Comparison of ENCODE assay signal across 1 cellular context in the genomic region with DNA sequence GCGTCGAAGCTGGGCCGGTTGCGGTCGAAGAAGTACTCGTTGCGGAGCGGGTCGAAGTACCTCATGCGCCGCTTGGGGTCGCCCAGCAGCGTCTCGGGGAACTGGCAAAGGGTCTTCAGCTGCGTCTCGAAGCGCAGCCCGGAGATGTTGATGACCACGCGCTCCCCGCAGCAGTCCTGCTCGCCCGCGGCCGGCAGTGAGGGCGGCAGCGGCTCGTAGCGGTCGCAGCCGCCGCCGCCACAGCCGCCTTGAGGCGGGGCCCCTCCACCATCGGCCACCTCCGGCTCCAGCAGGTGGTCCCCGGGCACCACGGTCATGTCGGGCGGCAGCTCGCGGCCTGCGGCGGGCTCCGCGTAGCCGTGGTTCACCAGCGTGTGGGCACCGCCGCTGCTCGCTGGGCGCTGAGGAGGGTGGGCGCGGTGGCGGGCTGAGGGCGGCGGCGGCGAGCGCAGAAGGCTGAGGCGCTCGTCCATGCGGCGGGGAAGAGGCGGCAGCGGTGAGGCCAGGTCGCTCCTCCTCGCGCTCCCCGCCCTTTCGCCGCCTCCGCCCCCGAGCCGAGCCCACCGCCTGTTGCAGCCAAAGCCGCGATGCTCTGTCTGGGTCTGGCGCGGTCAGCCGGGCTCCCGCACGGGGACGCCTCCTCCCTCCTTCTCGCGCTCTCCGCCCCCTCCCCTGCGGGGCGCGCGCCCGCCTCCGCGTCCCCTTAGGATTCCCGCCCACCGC.
A peak's percentile ranks its signal among the peaks of the same experiment; 100 is the strongest.
TF ChIP-seq lines count a peak whose summit lies in the region.

Gene KCNA3, minus strand, starts transcription at position 604 of the 723 bp plus-strand sequence. Its CDS starts 131 bp downstream, at position 473.

TF ChIP-seq in HEK293, 187 proteins besides CTCF, POLR2A, EP300 and RAD21 (continued from another document):
- no peak for TF ChIP-seq ZNF513 (tag by site-specific recombination; IDR thresholded peaks at IDR 0.05)
- peak; percentile 96 for TF ChIP-seq ZBTB8A (tag by site-specific recombination; IDR thresholded peaks at IDR 0.05)
- no peak for TF ChIP-seq ZNF664 (tag by site-specific recombination; IDR thresholded peaks at IDR 0.05)
- TF ChIP-seq ZNF561 (tag by site-specific recombination; IDR thresholded peaks at IDR 0.05; ENCODE audit: borderline replicate concordance), result 0 out of 2 replicates have a peak, but pooled peaks have one; percentile 46
- peak; percentile 84 for TF ChIP-seq SP3 (tag by site-specific recombination; IDR thresholded peaks at IDR 0.05)
- TF ChIP-seq PBX3 (CRISPR knock-in tag; IDR thresholded peaks at IDR 0.05), result peak; percentile 72; the same call in 1 of the 2 replicates
- no peak for TF ChIP-seq ZSCAN4 (tag by site-specific recombination; IDR thresholded peaks at IDR 0.05)
- TF ChIP-seq, protein P1, sequence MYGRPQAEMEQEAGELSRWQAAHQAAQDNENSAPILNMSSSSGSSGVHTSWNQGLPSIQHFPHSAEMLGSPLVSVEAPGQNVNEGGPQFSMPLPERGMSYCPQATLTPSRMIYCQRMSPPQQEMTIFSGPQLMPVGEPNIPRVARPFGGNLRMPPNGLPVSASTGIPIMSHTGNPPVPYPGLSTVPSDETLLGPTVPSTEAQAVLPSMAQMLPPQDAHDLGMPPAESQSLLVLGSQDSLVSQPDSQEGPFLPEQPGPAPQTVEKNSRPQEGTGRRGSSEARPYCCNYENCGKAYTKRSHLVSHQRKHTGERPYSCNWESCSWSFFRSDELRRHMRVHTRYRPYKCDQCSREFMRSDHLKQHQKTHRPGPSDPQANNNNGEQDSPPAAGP (tag by site-specific recombination; IDR thresholded peaks at IDR 0.05), result 0 out of 2 replicates have a peak, but pooled peaks have one; percentile 27
- TF ChIP-seq MZF1 (tag by site-specific recombination; IDR thresholded peaks at IDR 0.05; ENCODE audit: borderline replicate concordance), result no peak
- TF ChIP-seq ZNF132 (tag by site-specific recombination; IDR thresholded peaks at IDR 0.05; ENCODE audit: borderline replicate concordance), result no peak
- TF ChIP-seq ZNF239 (tag by site-specific recombination; IDR thresholded peaks at IDR 0.05), result no peak
- no peak for TF ChIP-seq ZNF843 (tag by site-specific recombination; IDR thresholded peaks at IDR 0.05)
- TF ChIP-seq ZNF529 (tag by site-specific recombination; IDR thresholded peaks at IDR 0.05; ENCODE audit: insufficient replicate concordance), result no peak
- TF ChIP-seq SCRT2 (tag by site-specific recombination; IDR thresholded peaks at IDR 0.05), result peak; percentile 97
- TF ChIP-seq ZNF10 (tag by site-specific recombination; IDR thresholded peaks at IDR 0.05), result no peak
- TF ChIP-seq ZNF654 (tag by site-specific recombination; IDR thresholded peaks at IDR 0.05; ENCODE audit: low read depth), result no peak
- TF ChIP-seq ZNF202 (tag by site-specific recombination; IDR thresholded peaks at IDR 0.05; ENCODE audit: borderline replicate concordance), result no peak
- TF ChIP-seq ZNF747 (tag by site-specific recombination; IDR thresholded peaks at IDR 0.05), result no peak
- TF ChIP-seq, protein P2, sequence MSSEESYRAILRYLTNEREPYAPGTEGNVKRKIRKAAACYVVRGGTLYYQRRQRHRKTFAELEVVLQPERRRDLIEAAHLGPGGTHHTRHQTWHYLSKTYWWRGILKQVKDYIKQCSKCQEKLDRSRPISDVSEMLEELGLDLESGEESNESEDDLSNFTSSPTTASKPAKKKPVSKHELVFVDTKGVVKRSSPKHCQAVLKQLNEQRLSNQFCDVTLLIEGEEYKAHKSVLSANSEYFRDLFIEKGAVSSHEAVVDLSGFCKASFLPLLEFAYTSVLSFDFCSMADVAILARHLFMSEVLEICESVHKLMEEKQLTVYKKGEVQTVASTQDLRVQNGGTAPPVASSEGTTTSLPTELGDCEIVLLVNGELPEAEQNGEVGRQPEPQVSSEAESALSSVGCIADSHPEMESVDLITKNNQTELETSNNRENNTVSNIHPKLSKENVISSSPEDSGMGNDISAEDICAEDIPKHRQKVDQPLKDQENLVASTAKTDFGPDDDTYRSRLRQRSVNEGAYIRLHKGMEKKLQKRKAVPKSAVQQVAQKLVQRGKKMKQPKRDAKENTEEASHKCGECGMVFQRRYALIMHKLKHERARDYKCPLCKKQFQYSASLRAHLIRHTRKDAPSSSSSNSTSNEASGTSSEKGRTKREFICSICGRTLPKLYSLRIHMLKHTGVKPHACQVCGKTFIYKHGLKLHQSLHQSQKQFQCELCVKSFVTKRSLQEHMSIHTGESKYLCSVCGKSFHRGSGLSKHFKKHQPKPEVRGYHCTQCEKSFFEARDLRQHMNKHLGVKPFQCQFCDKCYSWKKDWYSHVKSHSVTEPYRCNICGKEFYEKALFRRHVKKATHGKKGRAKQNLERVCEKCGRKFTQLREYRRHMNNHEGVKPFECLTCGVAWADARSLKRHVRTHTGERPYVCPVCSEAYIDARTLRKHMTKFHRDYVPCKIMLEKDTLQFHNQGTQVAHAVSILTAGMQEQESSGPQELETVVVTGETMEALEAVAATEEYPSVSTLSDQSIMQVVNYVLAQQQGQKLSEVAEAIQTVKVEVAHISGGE (tag by site-specific recombination; conservative IDR thresholded peaks at IDR 0.05; ENCODE audit: low read depth), result no peak
- TF ChIP-seq, protein P3, sequence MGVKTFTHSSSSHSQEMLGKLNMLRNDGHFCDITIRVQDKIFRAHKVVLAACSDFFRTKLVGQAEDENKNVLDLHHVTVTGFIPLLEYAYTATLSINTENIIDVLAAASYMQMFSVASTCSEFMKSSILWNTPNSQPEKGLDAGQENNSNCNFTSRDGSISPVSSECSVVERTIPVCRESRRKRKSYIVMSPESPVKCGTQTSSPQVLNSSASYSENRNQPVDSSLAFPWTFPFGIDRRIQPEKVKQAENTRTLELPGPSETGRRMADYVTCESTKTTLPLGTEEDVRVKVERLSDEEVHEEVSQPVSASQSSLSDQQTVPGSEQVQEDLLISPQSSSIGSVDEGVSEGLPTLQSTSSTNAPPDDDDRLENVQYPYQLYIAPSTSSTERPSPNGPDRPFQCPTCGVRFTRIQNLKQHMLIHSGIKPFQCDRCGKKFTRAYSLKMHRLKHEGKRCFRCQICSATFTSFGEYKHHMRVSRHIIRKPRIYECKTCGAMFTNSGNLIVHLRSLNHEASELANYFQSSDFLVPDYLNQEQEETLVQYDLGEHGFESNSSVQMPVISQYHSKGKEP (tag by site-specific recombination; IDR thresholded peaks at IDR 0.05), result no peak
- no peak for TF ChIP-seq ZNF16 (tag by site-specific recombination; IDR thresholded peaks at IDR 0.05; ENCODE audit: low read depth)
- peak; percentile 91 for TF ChIP-seq EGR2 (tag by site-specific recombination; IDR thresholded peaks at IDR 0.05; ENCODE audit: low read depth)
- TF ChIP-seq KLF16 (tag by site-specific recombination; IDR thresholded peaks at IDR 0.05), result peak; percentile 59; the same call in 1 of the 2 replicates
- TF ChIP-seq, protein P4, sequence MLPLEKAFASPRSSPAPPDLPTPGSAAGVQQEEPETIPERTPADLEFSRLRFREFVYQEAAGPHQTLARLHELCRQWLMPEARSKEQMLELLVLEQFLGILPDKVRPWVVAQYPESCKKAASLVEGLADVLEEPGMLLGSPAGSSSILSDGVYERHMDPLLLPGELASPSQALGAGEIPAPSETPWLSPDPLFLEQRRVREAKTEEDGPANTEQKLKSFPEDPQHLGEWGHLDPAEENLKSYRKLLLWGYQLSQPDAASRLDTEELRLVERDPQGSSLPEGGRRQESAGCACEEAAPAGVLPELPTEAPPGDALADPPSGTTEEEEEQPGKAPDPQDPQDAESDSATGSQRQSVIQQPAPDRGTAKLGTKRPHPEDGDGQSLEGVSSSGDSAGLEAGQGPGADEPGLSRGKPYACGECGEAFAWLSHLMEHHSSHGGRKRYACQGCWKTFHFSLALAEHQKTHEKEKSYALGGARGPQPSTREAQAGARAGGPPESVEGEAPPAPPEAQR (tag by site-specific recombination; IDR thresholded peaks at IDR 0.05), result no peak
- TF ChIP-seq ZNF560 (tag by site-specific recombination; IDR thresholded peaks at IDR 0.05; ENCODE audit: borderline replicate concordance), result no peak
- peak; percentile 56; the same call in 1 of the 2 replicates for TF ChIP-seq ZNF660 (tag by site-specific recombination; IDR thresholded peaks at IDR 0.05)
- 0 out of 2 replicates have a peak, but pooled peaks have one; percentile 9 for TF ChIP-seq IKZF3 (tag by site-specific recombination; IDR thresholded peaks at IDR 0.05)
- peak; percentile 98 for TF ChIP-seq ZBTB26 (tag by site-specific recombination; optimal IDR thresholded peaks at IDR 0.05)
- no peak for TF ChIP-seq ZNF544 (tag by site-specific recombination; IDR thresholded peaks at IDR 0.05)
- TF ChIP-seq ZNF416 (tag by site-specific recombination; IDR thresholded peaks at IDR 0.05), result no peak
- peak; percentile 6; the same call in 1 of the 2 replicates for TF ChIP-seq ZNF596 (tag by site-specific recombination; IDR thresholded peaks at IDR 0.05)
- no peak for TF ChIP-seq ZNF488 (tag by site-specific recombination; IDR thresholded peaks at IDR 0.05)
- no peak for TF ChIP-seq ZNF274 (IDR thresholded peaks at IDR 0.05; ENCODE audit: low read length)
- no peak for TF ChIP-seq ZNF274 (tag by site-specific recombination; IDR thresholded peaks at IDR 0.05; ENCODE audit: borderline replicate concordance)
- TF ChIP-seq ZNF692 (tag by site-specific recombination; IDR thresholded peaks at IDR 0.05), result peak; percentile 68; the same call in 1 of the 2 replicates
- TF ChIP-seq ZNF133 (tag by site-specific recombination; IDR thresholded peaks at IDR 0.05), result no peak
- TF ChIP-seq ZNF521 (tag by site-specific recombination; IDR thresholded peaks at IDR 0.05), result no peak
- TF ChIP-seq SP7 (tag by site-specific recombination; IDR thresholded peaks at IDR 0.05), result no peak; the same call in 1 of the 2 replicates
- no peak for TF ChIP-seq ZNF423 (tag by site-specific recombination; IDR thresholded peaks at IDR 0.05)
- no peak for TF ChIP-seq ZNF121 (tag by site-specific recombination; IDR thresholded peaks at IDR 0.05)
TF ChIP-seq in HEK293: peak in this region for 36.
